9 cellular contexts compared by ENCODE assay signal in the genomic region with DNA sequence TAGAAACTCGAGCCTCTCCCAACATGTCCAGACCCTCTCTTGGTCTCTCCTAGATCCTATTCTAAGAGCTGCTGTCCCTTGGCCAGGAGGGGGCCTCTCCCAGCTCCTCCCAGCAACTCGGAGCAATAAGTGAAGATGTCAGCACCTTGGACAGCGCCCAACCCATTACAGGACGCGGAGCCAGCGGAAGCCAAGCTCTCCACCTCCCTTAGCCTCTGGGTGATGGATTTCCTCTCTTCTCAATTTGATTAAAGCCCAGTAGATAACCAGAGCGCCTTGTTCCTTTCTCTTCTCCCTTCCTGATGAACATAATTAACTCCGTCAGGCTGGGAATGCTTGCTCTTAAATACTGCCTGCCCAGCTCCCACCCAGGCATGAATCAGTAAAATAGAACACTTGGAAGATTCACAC. TPM values are rescaled to one million over a fixed set of nuclear protein-coding genes. Genes with fewer than 3 reads are reported as not detected.
DNase-seq lines count a peak whose midpoint lies in the region; TF ChIP-seq lines count a peak whose summit lies in the region.
"Had no signal": no experiment of that assay in that cellular context is flagged by ENCODE, and none has a peak within 500 bp of the region (broad histone marks: within the 10 kb centered on the region; RNA-seq: fewer than 3 reads in every experiment).

No MANE protein-coding gene starts in this region.

- H3K4me1 Mint-ChIP-seq in osteocyte (ENCODE audit: unreplicated experiment): no peaks in the 10 kb centered on the region

- intact Hi-C loops in tibial artery (cut with DNase I; ENCODE audit: low total_unique reads): no loop called here

- no peak overlapping the region for H2AFZ ChIP-seq in OCI-LY3 (ENCODE audit: low read depth, low read length)
- H2AFZ ChIP-seq in fibroblast of lung (ENCODE audit: low read length): no peak overlapping the region

- no peak overlapping the region for H3K27ac ChIP-seq in OCI-LY3 (ENCODE audit: low read length)
- H3K27ac ChIP-seq in fibroblast of lung (ENCODE audit: insufficient read depth, low read length): no peak overlapping the region
- no peak overlapping the region for H3K27ac ChIP-seq in tibial artery
- H3K27ac ChIP-seq: BLaER1 had no signal

- H3K4me3 ChIP-seq in OCI-LY3 (ENCODE audit: low read length) (no peak overlapping the region), fibroblast of lung (replicated peaks in 1 of 4; ENCODE audit: control extremely low read depth in 1 of 4, insufficient read depth in 1 of 4, low read depth in 3 of 4, low read length in 4 of 4) (no peak overlapping the region), tibial artery (no peak overlapping the region)
- H3K4me3 ChIP-seq: BLaER1 had no signal

- peaks cover 41% of the 10 kb centered on the region for H3K27me3 ChIP-seq in OCI-LY3 (ENCODE audit: low read depth, low read length)
- H3K27me3 ChIP-seq in fibroblast of lung (ENCODE audit: control insufficient read depth, insufficient read depth, low read length): no peaks in the 10 kb centered on the region
- H3K27me3 ChIP-seq in tibial artery: peaks cover 0 to 16% of the 10 kb centered on the region in 2 donors
- H3K27me3 ChIP-seq: BLaER1 had no signal

- H4K20me1 ChIP-seq in OCI-LY3 (ENCODE audit: insufficient read depth, low read length): 0 out of 2 replicates have a peak, but pooled peaks cover 3% of the 10 kb centered on the region
- H4K20me1 ChIP-seq in fibroblast of lung (ENCODE audit: control insufficient read depth, extremely low read depth, insufficient read depth, low read length): peaks cover 1% of the 10 kb centered on the region

- H3K4me3 Mint-ChIP-seq in osteocyte (ENCODE audit: unreplicated experiment): no peak overlapping the region

- DNase-seq in NCI-H524 (lab: John Stamatoyannopoulos, UW): peak; percentile 25 to 41
- DNase-seq in NCI-H524 treated with DMSO at 0.1 percent for 48 hours (lab: John Stamatoyannopoulos, UW): no peak
- peak; percentile 69 for DNase-seq in activated CD8-positive, alpha-beta memory T cell treated with anti-CD3 and anti-CD28 coated beads, Interleukin-2, amount 50 U/mL, for 4 hours
- peak; percentile 68 to 69 for DNase-seq in fibroblast of lung (ENCODE audit: low read depth in 2 of 2)
- peak; percentile 93 for DNase-seq in osteocyte (ENCODE audit: extremely low spot score, unreplicated experiment)
- peak; percentile 69 to 73 for DNase-seq in tibial artery
- DNase-seq in middle frontal gyrus (ENCODE audit: extremely low spot score, low spot score): no peak

- H3K27me3 Mint-ChIP-seq in osteocyte (ENCODE audit: unreplicated experiment): peaks cover 16% of the 10 kb centered on the region

- H3K27ac Mint-ChIP-seq in osteocyte (ENCODE audit: unreplicated experiment): no peak overlapping the region

- no peaks in the 10 kb centered on the region for H3K4me1 ChIP-seq in OCI-LY3 (ENCODE audit: low read length)
- H3K4me1 ChIP-seq in fibroblast of lung (ENCODE audit: control insufficient read depth, extremely low read depth, insufficient read depth, low read length): no peaks in the 10 kb centered on the region
- no peaks in the 10 kb centered on the region for H3K4me1 ChIP-seq in tibial artery
- H3K4me1 ChIP-seq: BLaER1 had no signal

- no peaks in the 10 kb centered on the region for H3K9me3 ChIP-seq in OCI-LY3 (ENCODE audit: insufficient read depth, low read length)
- no peaks in the 10 kb centered on the region for H3K9me3 ChIP-seq in fibroblast of lung (ENCODE audit: control insufficient read depth, insufficient read depth, low read depth, low read length)
- H3K9me3 ChIP-seq in tibial artery: no peaks in the 10 kb centered on the region
- H3K9me3 ChIP-seq: BLaER1 had no signal

- H3K9me3 Mint-ChIP-seq in osteocyte (ENCODE audit: unreplicated experiment): no peaks in the 10 kb centered on the region

- no peaks in the 10 kb centered on the region for H3K36me3 Mint-ChIP-seq in osteocyte (ENCODE audit: unreplicated experiment)

- H3K36me3 ChIP-seq in OCI-LY3 (replicated peaks; ENCODE audit: low read depth, low read length): no peaks in the 10 kb centered on the region
- H3K36me3 ChIP-seq in fibroblast of lung (ENCODE audit: control insufficient read depth, insufficient read depth, low read length): no peaks in the 10 kb centered on the region
- H3K36me3 ChIP-seq in tibial artery: no peaks in the 10 kb centered on the region
- H3K36me3 ChIP-seq: BLaER1 had no signal

- no peaks in the 10 kb centered on the region for H3K79me2 ChIP-seq in OCI-LY3 (ENCODE audit: low read length)
- H3K79me2 ChIP-seq in fibroblast of lung (ENCODE audit: control insufficient read depth, insufficient read depth, low read length): no peaks in the 10 kb centered on the region

- TF ChIP-seq CTCF in OCI-LY3 (IDR thresholded peaks at IDR 0.05; ENCODE audit: low read depth, low read length): 0 out of 2 replicates have a peak, but pooled peaks have one; percentile 15
- TF ChIP-seq CTCF in fibroblast of lung (conservative IDR thresholded peaks at IDR 0.05 in 1 of 2, IDR thresholded peaks at IDR 0.05 in 1 of 2; ENCODE audit: low read depth in 1 of 2, low read length in 2 of 2): peak; percentile 30 to 36
- peak; percentile 51 for TF ChIP-seq CTCF in osteocyte (IDR thresholded peaks at IDR 0.05)
- no peak for TF ChIP-seq CTCF in tibial artery (IDR thresholded peaks at IDR 0.05)

- H3K4me2 ChIP-seq in OCI-LY3 (ENCODE audit: low read length): no peak overlapping the region
- H3K4me2 ChIP-seq in fibroblast of lung (ENCODE audit: extremely low read depth, insufficient read depth, low read length): no peak overlapping the region
- H3K4me2 ChIP-seq: BLaER1 had no signal

- no peak overlapping the region for H3K9ac ChIP-seq in OCI-LY3 (ENCODE audit: low read length)
- no peak overlapping the region for H3K9ac ChIP-seq in fibroblast of lung (ENCODE audit: insufficient read depth, low read length)
- H3K9ac ChIP-seq: BLaER1 had no signal

RNA-seq across cellular contexts. Expression of a gene that starts 26.2 kb away (rescaled TPM):
- under 0.01 TPM in 1 of 2 replicates, not detected in the other for total RNA-seq in fibroblast of lung
- not detected in 2 replicates for polyA plus RNA-seq in fibroblast of lung
- polyA plus RNA-seq in fibroblast of lung (2012): 0.06 TPM in 1 of 2 replicates, not detected in the other
- 0.33 TPM in 1 of 2 replicates, not detected in the other for polyA minus RNA-seq in fibroblast of lung (ENCODE audit: low replicate concordance)
- 0.13 TPM in 1 of 2 replicates, not detected in the other for total RNA-seq in osteocyte

Comparison
In these comparisons a context has a peak if more than half of its experiments do, and no peak if none do; other contexts are left out.
1. DNase-seq: peak in NCI-H524 (2 of 2), activated CD8-positive, alpha-beta memory T cell treated with anti-CD3 and anti-CD28 coated beads, Interleukin-2, amount 50 U/mL, for 4 hours (single experiment), fibroblast of lung (2 of 2), osteocyte (single experiment) and tibial artery (2 of 2); none in NCI-H524 treated with DMSO at 0.1 percent for 48 hours (single experiment) and middle frontal gyrus (single experiment).
2. CTCF ChIP-seq: peak in OCI-LY3 (single experiment), fibroblast of lung (2 of 2) and osteocyte (single experiment); none in tibial artery (0 of 2).